15 cellular contexts compared by ENCODE assay signal in genomic region chr10:88245974-88246511, GRCh38.
DNase-seq lines count a peak whose midpoint lies in the region; ATAC-seq, FAIRE-seq and TF ChIP-seq lines count a peak whose summit lies in the region.
"Had no signal": no experiment of that assay in that cellular context is flagged by ENCODE, and none has a peak within 500 bp of the region (broad histone marks: within the 10 kb centered on the region; RNA-seq: fewer than 3 reads in every experiment).

No MANE protein-coding gene starts in this region.

- no peak for FAIRE-seq in astrocyte (lab: Jason Lieb, UNC)

- H4K20me1 ChIP-seq in astrocyte (ENCODE audit: insufficient read depth, low read length) (no peaks in the 10 kb centered on the region), neural progenitor cell (ENCODE audit: low read depth) (no peaks in the 10 kb centered on the region)

- H3K27me3 Mint-ChIP-seq in astrocyte (ENCODE audit: low read depth, unreplicated experiment) (peaks cover 8% of the 10 kb centered on the region), neural progenitor cell (ENCODE audit: insufficient read depth, low read depth) (peaks cover 2% of the 10 kb centered on the region)
- H3K27me3 Mint-ChIP-seq: naive thymus-derived CD8-positive, alpha-beta T cell; stimulated activated naive CD8-positive, alpha-beta T cell treated with anti-CD3 and anti-CD28 coated beads, Interleukin-15, Interleukin-2, amounts not matched to agents 100 ng/mL and 50 ng/mL, for 24 hours had no signal

- H3K27me3 ChIP-seq in astrocyte (ENCODE audit: insufficient read depth, low read length): no peaks in the 10 kb centered on the region
- H3K27me3 ChIP-seq in cardiac muscle cell: no peaks in the 10 kb centered on the region
- H3K27me3 ChIP-seq in neural progenitor cell: no peaks in the 10 kb centered on the region

- DNase-seq in AG09309 (ENCODE audit: low read depth) (peak; percentile 43), astrocyte (ENCODE audit: low read depth) (peak; percentile 89), cardiac muscle cell (ENCODE audit: low read depth in 1 of 2, low spot score in 1 of 2) (peak; percentile 21 to 50), neural progenitor cell (ENCODE audit: low spot score) (no peak), DMS153 (lab: John Stamatoyannopoulos, UW) (no peak), NCI-H1105 (lab: John Stamatoyannopoulos, UW) (no peak)
- DNase-seq in stimulated activated effector memory CD8-positive, alpha-beta T cell treated with anti-CD3 and anti-CD28 coated beads, Interleukin-12 subunit alpha, Interleukin-12 subunit beta, amount 100 ng/mL, for 72 hours (ENCODE audit: low spot score in 2 of 2): no peak
- DNase-seq: DMS53; naive thymus-derived CD8-positive, alpha-beta T cell; SK-N-SH had no signal

- H3K9me3 ChIP-seq in astrocyte (ENCODE audit: insufficient read depth, low read depth, low read length) (no peaks in the 10 kb centered on the region), cardiac muscle cell (ENCODE audit: low read depth) (no peaks in the 10 kb centered on the region), neural progenitor cell (ENCODE audit: low read depth) (no peaks in the 10 kb centered on the region)
- H3K9me3 ChIP-seq: SK-N-SH had no signal

- H3K36me3 ChIP-seq in astrocyte (ENCODE audit: insufficient read depth, low read length) (no peaks in the 10 kb centered on the region), cardiac muscle cell (no peaks in the 10 kb centered on the region), neural progenitor cell (no peaks in the 10 kb centered on the region)

- H3K4me2 ChIP-seq in astrocyte (ENCODE audit: low read length): peak overlapping the region; percentile 63
- no peak overlapping the region for H3K4me2 ChIP-seq in neural progenitor cell
- H3K4me2 ChIP-seq: SK-N-SH had no signal

- no peak for ATAC-seq in stimulated activated effector memory CD8-positive, alpha-beta T cell treated with anti-CD3 and anti-CD28 coated beads, Interleukin-12 subunit alpha, Interleukin-12 subunit beta, amount 100 ng/mL, for 72 hours
- no peak for ATAC-seq in esophagus mucosa
- ATAC-seq: activated CD4-positive, CD25-positive, alpha-beta regulatory T cell treated with anti-CD3 and anti-CD28 coated beads, Interleukin-2, amount 50 U/mL, for 24 hours; naive thymus-derived CD8-positive, alpha-beta T cell had no signal

- no peaks in the 10 kb centered on the region for H3F3A ChIP-seq in neural progenitor cell (ENCODE audit: low read depth)

- H3K27ac Mint-ChIP-seq in astrocyte (ENCODE audit: unreplicated experiment) (no peak overlapping the region), neural progenitor cell (no peak overlapping the region)
- no peak overlapping the region for H3K27ac Mint-ChIP-seq in stimulated activated effector memory CD8-positive, alpha-beta T cell treated with anti-CD3 and anti-CD28 coated beads, Interleukin-12 subunit alpha, Interleukin-12 subunit beta, amount 100 ng/mL, for 72 hours
- H3K27ac Mint-ChIP-seq: dendritic cell treated with granulocyte-macrophage colony-stimulating factor and Interleukin-4, amounts not matched to agents 40 ng/mL and 50 ng/mL, for 4 days; naive thymus-derived CD8-positive, alpha-beta T cell; stimulated activated naive CD8-positive, alpha-beta T cell treated with anti-CD3 and anti-CD28 coated beads, Interleukin-15, Interleukin-2, amounts not matched to agents 100 ng/mL and 50 ng/mL, for 24 hours had no signal

- H3K27ac ChIP-seq in astrocyte (ENCODE audit: low read depth, low read length) (peak overlapping the region; percentile 66), cardiac muscle cell (peak overlapping the region; percentile 14), neural progenitor cell (no peak overlapping the region)
- H3K27ac ChIP-seq: HL-60 had no signal

- H3K4me3 Mint-ChIP-seq in astrocyte (ENCODE audit: unreplicated experiment) (no peak overlapping the region), neural progenitor cell (no peak overlapping the region)
- H3K4me3 Mint-ChIP-seq in stimulated activated effector memory CD8-positive, alpha-beta T cell treated with anti-CD3 and anti-CD28 coated beads, Interleukin-12 subunit alpha, Interleukin-12 subunit beta, amount 100 ng/mL, for 72 hours: no peak overlapping the region
- H3K4me3 Mint-ChIP-seq: dendritic cell treated with granulocyte-macrophage colony-stimulating factor and Interleukin-4, amounts not matched to agents 40 ng/mL and 50 ng/mL, for 4 days; naive thymus-derived CD8-positive, alpha-beta T cell; stimulated activated naive CD8-positive, alpha-beta T cell treated with anti-CD3 and anti-CD28 coated beads, Interleukin-15, Interleukin-2, amounts not matched to agents 100 ng/mL and 50 ng/mL, for 24 hours had no signal

- TF ChIP-seq CTCF in AG09309 (IDR thresholded peaks at IDR 0.05; ENCODE audit: control insufficient read depth, insufficient read depth, low read depth, low read length, missing control alignments) (no peak), astrocyte (IDR thresholded peaks at IDR 0.05; ENCODE audit: insufficient read depth, low read depth, low read length) (no peak), cardiac muscle cell (IDR thresholded peaks at IDR 0.05; ENCODE audit: low read depth, low read length) (no peak), neural progenitor cell (IDR thresholded peaks at IDR 0.05) (no peak)

- H3K9ac ChIP-seq in astrocyte (ENCODE audit: low read length): peak overlapping the region; percentile 44
- no peak overlapping the region for H3K9ac ChIP-seq in neural progenitor cell
- H3K9ac ChIP-seq: SK-N-SH had no signal

- H3K4me1 Mint-ChIP-seq in astrocyte (ENCODE audit: low read depth, unreplicated experiment) (peaks cover 2% of the 10 kb centered on the region), neural progenitor cell (peaks cover 32% of the 10 kb centered on the region)
- peaks cover 24% of the 10 kb centered on the region for H3K4me1 Mint-ChIP-seq in stimulated activated effector memory CD8-positive, alpha-beta T cell treated with anti-CD3 and anti-CD28 coated beads, Interleukin-12 subunit alpha, Interleukin-12 subunit beta, amount 100 ng/mL, for 72 hours

- no peaks in the 10 kb centered on the region for H3K36me3 Mint-ChIP-seq in astrocyte (ENCODE audit: low read depth, unreplicated experiment)
- H3K36me3 Mint-ChIP-seq in neural progenitor cell: no peaks in the 10 kb centered on the region
- no peaks in the 10 kb centered on the region for H3K36me3 Mint-ChIP-seq in stimulated activated effector memory CD8-positive, alpha-beta T cell treated with anti-CD3 and anti-CD28 coated beads, Interleukin-12 subunit alpha, Interleukin-12 subunit beta, amount 100 ng/mL, for 72 hours
- H3K36me3 Mint-ChIP-seq: naive thymus-derived CD8-positive, alpha-beta T cell had no signal

- H3K4me3 ChIP-seq in AG09309 (ENCODE audit: control insufficient read depth, low read depth, low read length) (no peak overlapping the region), astrocyte (ENCODE audit: insufficient read depth, low read depth, low read length) (no peak overlapping the region), cardiac muscle cell (no peak overlapping the region), neural progenitor cell (no peak overlapping the region)

- H3K4me1 ChIP-seq in astrocyte (ENCODE audit: insufficient read depth, low read length) (peaks cover 24% of the 10 kb centered on the region), cardiac muscle cell (ENCODE audit: low read depth) (peaks cover 12% of the 10 kb centered on the region), neural progenitor cell (peaks cover 16% of the 10 kb centered on the region)

- H3K79me2 ChIP-seq in astrocyte (ENCODE audit: insufficient read depth, low read length) (no peaks in the 10 kb centered on the region), neural progenitor cell (ENCODE audit: low read depth) (no peaks in the 10 kb centered on the region)

- H2AFZ ChIP-seq in astrocyte (ENCODE audit: low read depth, low read length) (no peak overlapping the region), neural progenitor cell (replicated peaks) (peak overlapping the region; percentile 19)

- H3K9me3 Mint-ChIP-seq in astrocyte (ENCODE audit: unreplicated experiment) (no peaks in the 10 kb centered on the region), neural progenitor cell (no peaks in the 10 kb centered on the region)
- no peaks in the 10 kb centered on the region for H3K9me3 Mint-ChIP-seq in stimulated activated effector memory CD8-positive, alpha-beta T cell treated with anti-CD3 and anti-CD28 coated beads, Interleukin-12 subunit alpha, Interleukin-12 subunit beta, amount 100 ng/mL, for 72 hours
- H3K9me3 Mint-ChIP-seq: dendritic cell treated with granulocyte-macrophage colony-stimulating factor and Interleukin-4, amounts not matched to agents 40 ng/mL and 50 ng/mL, for 4 days; naive thymus-derived CD8-positive, alpha-beta T cell; stimulated activated naive CD8-positive, alpha-beta T cell treated with anti-CD3 and anti-CD28 coated beads, Interleukin-15, Interleukin-2, amounts not matched to agents 100 ng/mL and 50 ng/mL, for 24 hours had no signal

Comparison
In these comparisons a context has a peak if more than half of its experiments do, and no peak if none do; other contexts are left out.
1. DNase-seq: peak in AG09309 (single experiment), astrocyte (single experiment) and cardiac muscle cell (2 of 2); none in neural progenitor cell (single experiment), DMS153 (single experiment), stimulated activated effector memory CD8-positive, alpha-beta T cell treated with anti-CD3 and anti-CD28 coated beads, Interleukin-12 subunit alpha, Interleukin-12 subunit beta, amount 100 ng/mL, for 72 hours (0 of 2) and NCI-H1105 (single experiment).